In the genomic region with DNA sequence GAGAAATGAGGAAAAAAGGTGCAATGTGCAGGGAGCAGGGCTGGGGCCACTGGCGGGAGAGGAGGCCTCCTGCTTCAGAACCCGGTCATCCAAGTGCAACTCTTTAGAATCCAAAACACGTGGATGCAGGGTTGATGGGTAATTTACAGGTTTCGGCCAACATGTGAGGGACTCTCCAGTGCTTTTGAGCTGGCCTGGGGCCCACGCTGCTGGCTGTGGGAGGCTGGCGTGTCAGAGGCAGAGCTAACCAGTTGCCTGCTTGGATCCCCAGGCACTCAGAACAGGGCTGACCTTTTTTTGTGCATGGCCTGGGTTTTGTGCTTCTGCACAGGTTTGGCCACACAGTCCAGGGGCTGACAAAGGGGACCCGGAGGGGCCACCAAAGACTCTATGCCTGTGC, we compare ENCODE assay signal across 1 cellular context.
TF ChIP-seq lines count a peak whose summit lies in the region.

No MANE protein-coding gene starts in this region.

TF ChIP-seq in GM12878, 131 proteins besides CTCF, POLR2A, EP300 and RAD21 (continued from another document):
- TF ChIP-seq, protein P1, sequence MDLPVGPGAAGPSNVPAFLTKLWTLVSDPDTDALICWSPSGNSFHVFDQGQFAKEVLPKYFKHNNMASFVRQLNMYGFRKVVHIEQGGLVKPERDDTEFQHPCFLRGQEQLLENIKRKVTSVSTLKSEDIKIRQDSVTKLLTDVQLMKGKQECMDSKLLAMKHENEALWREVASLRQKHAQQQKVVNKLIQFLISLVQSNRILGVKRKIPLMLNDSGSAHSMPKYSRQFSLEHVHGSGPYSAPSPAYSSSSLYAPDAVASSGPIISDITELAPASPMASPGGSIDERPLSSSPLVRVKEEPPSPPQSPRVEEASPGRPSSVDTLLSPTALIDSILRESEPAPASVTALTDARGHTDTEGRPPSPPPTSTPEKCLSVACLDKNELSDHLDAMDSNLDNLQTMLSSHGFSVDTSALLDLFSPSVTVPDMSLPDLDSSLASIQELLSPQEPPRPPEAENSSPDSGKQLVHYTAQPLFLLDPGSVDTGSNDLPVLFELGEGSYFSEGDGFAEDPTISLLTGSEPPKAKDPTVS (IDR thresholded peaks at IDR 0.05; ENCODE audit: low read depth, low read length) = no peak
- TF ChIP-seq HDAC2 (IDR thresholded peaks at IDR 0.05) (no peak), KLF5 (IDR thresholded peaks at IDR 0.05; ENCODE audit: partially characterized antibody) (no peak), TBL1XR1 (IDR thresholded peaks at IDR 0.05; ENCODE audit: low read depth, low read length) (no peak), MEF2A (IDR thresholded peaks at IDR 0.05; ENCODE audit: insufficient read depth, low read depth, low read length) (no peak), SIX5 (IDR thresholded peaks at IDR 0.05; ENCODE audit: low read depth, low read length, severe bottlenecking) (no peak), STAT3 (IDR thresholded peaks at IDR 0.05; ENCODE audit: low read depth, low read length) (no peak), TARDBP (IDR thresholded peaks at IDR 0.05; ENCODE audit: borderline replicate concordance) (no peak), ZNF384 (IDR thresholded peaks at IDR 0.05; ENCODE audit: borderline replicate concordance, low read depth, low read length) (no peak), SPI1 (IDR thresholded peaks at IDR 0.05; ENCODE audit: borderline replicate concordance, insufficient read depth, low read depth, low read length) (no peak), RB1 (IDR thresholded peaks at IDR 0.05; ENCODE audit: borderline replicate concordance) (no peak)
- TF ChIP-seq, protein P2, sequence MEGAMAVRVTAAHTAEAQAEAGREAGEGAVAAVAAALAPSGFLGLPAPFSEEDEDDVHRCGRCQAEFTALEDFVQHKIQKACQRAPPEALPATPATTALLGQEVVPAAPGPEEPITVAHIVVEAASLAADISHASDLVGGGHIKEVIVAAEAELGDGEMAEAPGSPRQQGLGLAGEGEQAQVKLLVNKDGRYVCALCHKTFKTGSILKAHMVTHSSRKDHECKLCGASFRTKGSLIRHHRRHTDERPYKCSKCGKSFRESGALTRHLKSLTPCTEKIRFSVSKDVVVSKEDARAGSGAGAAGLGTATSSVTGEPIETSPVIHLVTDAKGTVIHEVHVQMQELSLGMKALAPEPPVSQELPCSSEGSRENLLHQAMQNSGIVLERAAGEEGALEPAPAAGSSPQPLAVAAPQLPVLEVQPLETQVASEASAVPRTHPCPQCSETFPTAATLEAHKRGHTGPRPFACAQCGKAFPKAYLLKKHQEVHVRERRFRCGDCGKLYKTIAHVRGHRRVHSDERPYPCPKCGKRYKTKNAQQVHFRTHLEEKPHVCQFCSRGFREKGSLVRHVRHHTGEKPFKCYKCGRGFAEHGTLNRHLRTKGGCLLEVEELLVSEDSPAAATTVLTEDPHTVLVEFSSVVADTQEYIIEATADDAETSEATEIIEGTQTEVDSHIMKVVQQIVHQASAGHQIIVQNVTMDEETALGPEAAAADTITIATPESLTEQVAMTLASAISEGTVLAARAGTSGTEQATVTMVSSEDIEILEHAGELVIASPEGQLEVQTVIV (IDR thresholded peaks at IDR 0.05; ENCODE audit: borderline replicate concordance, partially characterized antibody) = no peak
- TF ChIP-seq, protein P3, sequence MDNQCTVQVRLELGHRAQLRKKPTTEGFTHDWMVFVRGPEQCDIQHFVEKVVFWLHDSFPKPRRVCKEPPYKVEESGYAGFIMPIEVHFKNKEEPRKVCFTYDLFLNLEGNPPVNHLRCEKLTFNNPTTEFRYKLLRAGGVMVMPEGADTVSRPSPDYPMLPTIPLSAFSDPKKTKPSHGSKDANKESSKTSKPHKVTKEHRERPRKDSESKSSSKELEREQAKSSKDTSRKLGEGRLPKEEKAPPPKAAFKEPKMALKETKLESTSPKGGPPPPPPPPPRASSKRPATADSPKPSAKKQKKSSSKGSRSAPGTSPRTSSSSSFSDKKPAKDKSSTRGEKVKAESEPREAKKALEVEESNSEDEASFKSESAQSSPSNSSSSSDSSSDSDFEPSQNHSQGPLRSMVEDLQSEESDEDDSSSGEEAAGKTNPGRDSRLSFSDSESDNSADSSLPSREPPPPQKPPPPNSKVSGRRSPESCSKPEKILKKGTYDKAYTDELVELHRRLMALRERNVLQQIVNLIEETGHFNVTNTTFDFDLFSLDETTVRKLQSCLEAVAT (IDR thresholded peaks at IDR 0.05) = no peak
- TF ChIP-seq, protein P4, sequence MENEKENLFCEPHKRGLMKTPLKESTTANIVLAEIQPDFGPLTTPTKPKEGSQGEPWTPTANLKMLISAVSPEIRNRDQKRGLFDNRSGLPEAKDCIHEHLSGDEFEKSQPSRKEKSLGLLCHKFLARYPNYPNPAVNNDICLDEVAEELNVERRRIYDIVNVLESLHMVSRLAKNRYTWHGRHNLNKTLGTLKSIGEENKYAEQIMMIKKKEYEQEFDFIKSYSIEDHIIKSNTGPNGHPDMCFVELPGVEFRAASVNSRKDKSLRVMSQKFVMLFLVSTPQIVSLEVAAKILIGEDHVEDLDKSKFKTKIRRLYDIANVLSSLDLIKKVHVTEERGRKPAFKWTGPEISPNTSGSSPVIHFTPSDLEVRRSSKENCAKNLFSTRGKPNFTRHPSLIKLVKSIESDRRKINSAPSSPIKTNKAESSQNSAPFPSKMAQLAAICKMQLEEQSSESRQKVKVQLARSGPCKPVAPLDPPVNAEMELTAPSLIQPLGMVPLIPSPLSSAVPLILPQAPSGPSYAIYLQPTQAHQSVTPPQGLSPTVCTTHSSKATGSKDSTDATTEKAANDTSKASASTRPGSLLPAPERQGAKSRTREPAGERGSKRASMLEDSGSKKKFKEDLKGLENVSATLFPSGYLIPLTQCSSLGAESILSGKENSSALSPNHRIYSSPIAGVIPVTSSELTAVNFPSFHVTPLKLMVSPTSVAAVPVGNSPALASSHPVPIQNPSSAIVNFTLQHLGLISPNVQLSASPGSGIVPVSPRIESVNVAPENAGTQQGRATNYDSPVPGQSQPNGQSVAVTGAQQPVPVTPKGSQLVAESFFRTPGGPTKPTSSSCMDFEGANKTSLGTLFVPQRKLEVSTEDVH (IDR thresholded peaks at IDR 0.05; ENCODE audit: low read depth, partially characterized antibody) = no peak
